13 cellular contexts compared by ENCODE assay signal in genomic region chr14:69050235-69051184, GRCh38.
A peak's percentile ranks its signal among the peaks of the same experiment; 100 is the strongest.
DNase-seq lines count a peak whose midpoint lies in the region; ATAC-seq and TF ChIP-seq lines count a peak whose summit lies in the region.
"Had no signal": no experiment of that assay in that cellular context is flagged by ENCODE, and none has a peak within 500 bp of the region (broad histone marks: within the 10 kb centered on the region; RNA-seq: fewer than 3 reads in every experiment).

No MANE protein-coding gene starts in this region.

- peak overlapping the region; percentile 13 for H3K27ac ChIP-seq in cingulate gyrus (ENCODE audit: low read depth, low read length)
- H3K27ac ChIP-seq in mesodermal cell (ENCODE audit: low read depth, low read length, severe bottlenecking), result peak overlapping the region; percentile 37
- peak overlapping the region; percentile 47 to 81 for H3K27ac ChIP-seq in testis
- H3K27ac ChIP-seq: 22Rv1, SJCRH30 had no signal

- no peak for ATAC-seq in HG03571 (IDR thresholded peaks at IDR 0.05; ENCODE audit: unreplicated experiment)

- 52 to 64% methylated on average over 4 to 5 of the region's 6 CpGs for WGBS in mesodermal cell (ENCODE audit: insufficient coverage in 2 of 2), 2 experiments
- 37 to 43% methylated on average over 6 of the region's 6 CpGs for WGBS in testis, 2 donors

- TF ChIP-seq POLR2A in testis (IDR thresholded peaks at IDR 0.05), result no peak

- H3K4me1 ChIP-seq in mesodermal cell (ENCODE audit: control insufficient read depth, insufficient read depth, low read length, poor library complexity, severe bottlenecking), result peaks cover 41% of the 10 kb centered on the region
- peaks cover 48% of the 10 kb centered on the region for H3K4me1 ChIP-seq in testis

- H3K4me3 ChIP-seq in mesodermal cell (ENCODE audit: extremely low read depth, insufficient read depth, low read length, poor library complexity, severe bottlenecking) (no peak overlapping the region), testis (no peak overlapping the region)
- H3K4me3 ChIP-seq: SJCRH30 had no signal

- H3K9me3 ChIP-seq in mesodermal cell (ENCODE audit: control insufficient read depth, low read length) (no peaks in the 10 kb centered on the region), testis (no peaks in the 10 kb centered on the region)
- H3K9me3 ChIP-seq: SJCRH30 had no signal

- DNase-seq in DMS 273 (lab: John Stamatoyannopoulos, UW; ENCODE audit: unreplicated experiment) (peak; percentile 12), DMS 273 treated with DMSO at 0.1 percent for 48 hours (lab: John Stamatoyannopoulos, UW) (no peak), testis (no peak), NCI-H69 (lab: John Stamatoyannopoulos, UW) (no peak)
- DNase-seq in activated CD4-positive, alpha-beta T cell treated with anti-CD3 and anti-CD28 coated beads, Interleukin-2, amount 50 U/mL, for 4 hours, result no peak
- DNase-seq: activated naive CD4-positive, alpha-beta T cell treated with anti-CD3 and anti-CD28 coated beads, Interleukin-2, amount 10 ng/mL, durations not matched to agents 7 days and 5 days; NCI-H2171; retina; SJCRH30 had no signal

- H3K36me3 ChIP-seq in mesodermal cell (ENCODE audit: control insufficient read depth, insufficient read depth, low read length) (peaks cover 24% of the 10 kb centered on the region), testis (ENCODE audit: low read depth, missing control alignments) (no peaks in the 10 kb centered on the region)

- intact Hi-C loops in testis (cut with DNase I; ENCODE audit: low total_unique reads), result no loop called here

- no peak for TF ChIP-seq CTCF in testis (IDR thresholded peaks at IDR 0.05)

- no peaks in the 10 kb centered on the region for H3K27me3 ChIP-seq in testis
- H3K27me3 ChIP-seq: SJCRH30 had no signal

Comparison
In these comparisons a context has a peak if more than half of its experiments do, and no peak if none do; other contexts are left out.
1. H3K27ac ChIP-seq: peak in every context shown above with its lines; median percentile 64 in testis; 37 in mesodermal cell; 13 in cingulate gyrus.